In genomic region chr21:14989359-14989758, GRCh38 we compare ENCODE assay signal across 22 cellular contexts.
DNase-seq lines count a peak whose midpoint lies in the region; ATAC-seq lines count a peak whose summit lies in the region.
"Had no signal": no experiment of that assay in that cellular context is flagged by ENCODE, and none has a peak within 500 bp of the region (broad histone marks: within the 10 kb centered on the region; RNA-seq: fewer than 3 reads in every experiment).

No MANE protein-coding gene starts in this region.

- no peaks in the 10 kb centered on the region for H3K9me2 ChIP-seq in GM23248 (ENCODE audit: insufficient read depth)

- 69 to 75% methylated on average over 2 of the region's 2 CpGs for WGBS in GM23248 (ENCODE audit: low coverage in 1 of 2, low lambda C conversion rate in 2 of 2, missing lambda C conversion rate in 2 of 2), 2 experiments

- no peaks in the 10 kb centered on the region for H3K9me3 ChIP-seq in GM23248 (ENCODE audit: low read depth)
- H3K9me3 ChIP-seq: left lung, mucosa of descending colon had no signal

- no peaks in the 10 kb centered on the region for H4K20me1 ChIP-seq in GM23248 (ENCODE audit: insufficient read depth)

- no peak overlapping the region for H3K4me3 ChIP-seq in GM23248
- H3K4me3 ChIP-seq: coronary artery, left lung, mucosa of descending colon had no signal

- H3K36me3 ChIP-seq in GM23248 (ENCODE audit: low read depth): peaks cover 5% of the 10 kb centered on the region; the same call in 1 of the 2 replicates

- intact Hi-C loops in left ventricle myocardium superior (cut with micrococcal nuclease): no loop called here

- H3K79me2 ChIP-seq in GM23248 (ENCODE audit: insufficient read depth): peaks cover 100% of the 10 kb centered on the region

- ATAC-seq in left ventricle myocardium superior (peak; percentile 93), GM18502 (IDR thresholded peaks at IDR 0.05; ENCODE audit: poor library complexity, unreplicated experiment) (no peak), GM21717 (IDR thresholded peaks at IDR 0.05; ENCODE audit: unreplicated experiment) (no peak), GM19455 (IDR thresholded peaks at IDR 0.05; ENCODE audit: unreplicated experiment) (no peak)
- ATAC-seq in activated naive CD8-positive, alpha-beta T cell treated with anti-CD3 and anti-CD28 coated beads, Interleukin-2, amount 50 U/mL, for 24 hours: no peak
- ATAC-seq: activated CD8-positive, alpha-beta T cell treated with anti-CD3 and anti-CD28 coated beads for 36 hours; activated T-cell treated with anti-CD3 and anti-CD28 coated beads, Interleukin-2, amount 50 U/mL, for 4 hours; left lung; mucosa of descending colon; PC-3 had no signal

- DNase-seq in AG08395 (ENCODE audit: low spot score) (peak; percentile 19), GM23248 (peak; percentile 26), dermis blood vessel endothelial cell (peak; percentile 40), left ventricle myocardium superior (no peak)
- no peak for DNase-seq in activated naive CD8-positive, alpha-beta T cell treated with anti-CD3 and anti-CD28 coated beads, Interleukin-2, amount 50 U/mL, for 24 hours
- DNase-seq: activated CD8-positive, alpha-beta T cell treated with anti-CD3 and anti-CD28 coated beads for 36 hours; activated T-cell treated with anti-CD3 and anti-CD28 coated beads, Interleukin-2, amount 50 U/mL, for 4 hours; CD4-positive, alpha-beta memory T cell; DMS79; Karpas-422; left lung; mucosa of descending colon; NCI-H1092 treated with DMSO at 0.1 percent for 48 hours; NCI-H2107; NCI-H510A treated with DMSO at 0.1 percent for 48 hours; PC-3; stimulated activated CD4-positive, alpha-beta T cell treated with anti-CD3 and anti-CD28 coated beads, Interleukin-12 subunit alpha, Interleukin-12 subunit beta, amount 100 ng/mL, for 4 hours had no signal

- H3K27ac Mint-ChIP-seq in activated naive CD8-positive, alpha-beta T cell treated with anti-CD3 and anti-CD28 coated beads, Interleukin-2, amount 50 U/mL, for 24 hours: no peak overlapping the region
- H3K27ac Mint-ChIP-seq: activated CD8-positive, alpha-beta T cell treated with anti-CD3 and anti-CD28 coated beads for 36 hours; activated naive CD4-positive, alpha-beta T cell treated with anti-CD3 and anti-CD28 coated beads, Interleukin-2, amount 50 U/mL, for 24 hours; CD4-positive, alpha-beta memory T cell had no signal

- no peak overlapping the region for H2AFZ ChIP-seq in GM23248

- no peak overlapping the region for H3K4me2 ChIP-seq in GM23248 (ENCODE audit: unreplicated experiment)

- H3K4me3 Mint-ChIP-seq in activated naive CD8-positive, alpha-beta T cell treated with anti-CD3 and anti-CD28 coated beads, Interleukin-2, amount 50 U/mL, for 24 hours: no peak overlapping the region
- H3K4me3 Mint-ChIP-seq: activated CD8-positive, alpha-beta T cell treated with anti-CD3 and anti-CD28 coated beads for 36 hours; activated naive CD4-positive, alpha-beta T cell treated with anti-CD3 and anti-CD28 coated beads, Interleukin-2, amount 50 U/mL, for 24 hours; activated T-cell treated with anti-CD3 and anti-CD28 coated beads, Interleukin-2, amount 50 U/mL, for 4 hours; CD4-positive, alpha-beta memory T cell had no signal

- H3K4me1 ChIP-seq in GM23248 (ENCODE audit: insufficient read depth): peaks cover 10% of the 10 kb centered on the region; the same call in 1 of the 2 replicates
- H3K4me1 ChIP-seq: left lung had no signal

- no peaks in the 10 kb centered on the region for H3K9me3 Mint-ChIP-seq in activated naive CD8-positive, alpha-beta T cell treated with anti-CD3 and anti-CD28 coated beads, Interleukin-2, amount 50 U/mL, for 24 hours
- H3K9me3 Mint-ChIP-seq: activated CD8-positive, alpha-beta T cell treated with anti-CD3 and anti-CD28 coated beads for 36 hours; activated naive CD4-positive, alpha-beta T cell treated with anti-CD3 and anti-CD28 coated beads, Interleukin-2, amount 50 U/mL, for 24 hours; activated T-cell treated with anti-CD3 and anti-CD28 coated beads, Interleukin-2, amount 50 U/mL, for 4 hours; CD4-positive, alpha-beta memory T cell had no signal

- H3K27me3 Mint-ChIP-seq in activated naive CD8-positive, alpha-beta T cell treated with anti-CD3 and anti-CD28 coated beads, Interleukin-2, amount 50 U/mL, for 24 hours: no peaks in the 10 kb centered on the region
- H3K27me3 Mint-ChIP-seq: activated CD8-positive, alpha-beta T cell treated with anti-CD3 and anti-CD28 coated beads for 36 hours; activated naive CD4-positive, alpha-beta T cell treated with anti-CD3 and anti-CD28 coated beads, Interleukin-2, amount 50 U/mL, for 24 hours; CD4-positive, alpha-beta memory T cell had no signal

- H3K27me3 ChIP-seq in GM23248 (replicated peaks; ENCODE audit: insufficient read depth): no peaks in the 10 kb centered on the region
- H3K27me3 ChIP-seq: left lung had no signal

- H3K36me3 Mint-ChIP-seq in activated naive CD8-positive, alpha-beta T cell treated with anti-CD3 and anti-CD28 coated beads, Interleukin-2, amount 50 U/mL, for 24 hours (ENCODE audit: low read depth): peaks cover 33% of the 10 kb centered on the region

- peaks cover 6% of the 10 kb centered on the region; the same call in 1 of the 2 replicates for H3F3A ChIP-seq in GM23248 (ENCODE audit: insufficient read depth)

- no peak overlapping the region for H3K27ac ChIP-seq in GM23248
- H3K27ac ChIP-seq: coronary artery, left lung had no signal

- in situ Hi-C loops in GM23248 (cut with MboI): no loop called here

- peaks cover 25% of the 10 kb centered on the region for H3K4me1 Mint-ChIP-seq in activated naive CD8-positive, alpha-beta T cell treated with anti-CD3 and anti-CD28 coated beads, Interleukin-2, amount 50 U/mL, for 24 hours

- H3K9ac ChIP-seq in GM23248: no peak overlapping the region

Comparison
In these comparisons a context has a peak if more than half of its experiments do, and no peak if none do; other contexts are left out.
1. DNase-seq: peak in AG08395 (single experiment), GM23248 (single experiment) and dermis blood vessel endothelial cell (single experiment); none in left ventricle myocardium superior (single experiment) and activated naive CD8-positive, alpha-beta T cell treated with anti-CD3 and anti-CD28 coated beads, Interleukin-2, amount 50 U/mL, for 24 hours (single experiment).